37 cellular contexts compared by ENCODE assay signal in the genomic region with DNA sequence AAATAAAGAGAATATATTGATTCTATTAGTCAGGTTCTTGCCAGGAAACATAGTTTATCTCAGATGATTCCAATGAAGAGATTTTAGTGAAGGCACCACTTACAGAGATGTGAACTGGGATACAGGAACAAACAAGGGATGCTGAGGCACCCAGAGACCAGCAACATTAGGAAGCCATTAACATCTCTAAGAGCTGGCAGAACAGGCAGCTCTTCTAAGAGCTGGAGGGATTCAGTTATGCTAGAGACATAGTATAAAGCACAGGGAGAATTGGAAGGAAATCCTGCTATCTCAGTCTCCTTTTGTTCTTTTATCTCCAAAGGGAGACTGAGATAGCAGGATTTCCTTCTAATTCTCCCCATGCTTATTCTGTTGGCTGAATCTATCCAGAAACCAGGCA. TPM values are rescaled to one million over a fixed set of nuclear protein-coding genes. Genes with fewer than 3 reads are reported as not detected.
"Had no signal": no experiment of that assay in that cellular context is flagged by ENCODE, and none has a peak within 500 bp of the region (broad histone marks: within the 10 kb centered on the region; RNA-seq: fewer than 3 reads in every experiment).

No MANE protein-coding gene starts in this region.

- H3K27ac Mint-ChIP-seq: activated CD4-positive, alpha-beta memory T cell treated with anti-CD3 and anti-CD28 coated beads, Interleukin-2, amount 10 ng/mL, durations not matched to agents 7 days and 5 days; activated CD4-positive, alpha-beta T cell treated with anti-CD3 and anti-CD28 coated beads, Interleukin-2, amount 10 ng/mL, durations not matched to agents 7 days and 5 days; activated naive CD4-positive, alpha-beta T cell treated with anti-CD3 and anti-CD28 coated beads, Interleukin-2, amount 10 ng/mL, durations not matched to agents 7 days and 5 days; activated naive CD4-positive, alpha-beta T cell treated with anti-CD3 and anti-CD28 coated beads, Interleukin-2, amount 50 U/mL, for 72 hours; activated naive CD8-positive, alpha-beta T cell treated with anti-CD3 and anti-CD28 coated beads, Interleukin-2, amount 10 ng/mL, durations not matched to agents 7 days and 5 days; activated T-cell treated with anti-CD3 and anti-CD28 coated beads, Interleukin-2, amount 50 U/mL, for 24 hours; activated T-cell treated with anti-CD3 and anti-CD28 coated beads, Interleukin-2, amount 50 U/mL, for 72 hours; dendritic cell treated with granulocyte-macrophage colony-stimulating factor and Interleukin-4, amounts not matched to agents 40 ng/mL and 50 ng/mL, for 4 days; endodermal cell had no signal

- H3K36me3 Mint-ChIP-seq: activated naive CD4-positive, alpha-beta T cell treated with anti-CD3 and anti-CD28 coated beads, Interleukin-2, amount 10 ng/mL, durations not matched to agents 7 days and 5 days; activated naive CD4-positive, alpha-beta T cell treated with anti-CD3 and anti-CD28 coated beads, Interleukin-2, amount 50 U/mL, for 72 hours; activated naive CD8-positive, alpha-beta T cell treated with anti-CD3 and anti-CD28 coated beads, Interleukin-2, amount 10 ng/mL, durations not matched to agents 7 days and 5 days had no signal

- H3K4me3 ChIP-seq: coronary artery, dorsolateral prefrontal cortex, esophagus squamous epithelium, gastroesophageal sphincter had no signal

- H3K27me3 Mint-ChIP-seq: activated CD4-positive, alpha-beta T cell treated with anti-CD3 and anti-CD28 coated beads, Interleukin-2, amount 10 ng/mL, durations not matched to agents 7 days and 5 days; activated naive CD4-positive, alpha-beta T cell treated with anti-CD3 and anti-CD28 coated beads, Interleukin-2, amount 10 ng/mL, durations not matched to agents 7 days and 5 days; dendritic cell treated with granulocyte-macrophage colony-stimulating factor and Interleukin-4, amounts not matched to agents 40 ng/mL and 50 ng/mL, for 4 days had no signal

- H3K36me3 ChIP-seq: brain microvascular endothelial cell, esophagus squamous epithelium, gastroesophageal sphincter had no signal

- H3K27ac ChIP-seq: brain microvascular endothelial cell, coronary artery, dorsolateral prefrontal cortex, epithelial cell of prostate, esophagus squamous epithelium, gastroesophageal sphincter had no signal

- H3K4me1 Mint-ChIP-seq: activated CD4-positive, alpha-beta memory T cell treated with anti-CD3 and anti-CD28 coated beads, Interleukin-2, amount 10 ng/mL, durations not matched to agents 7 days and 5 days; activated CD4-positive, alpha-beta T cell treated with anti-CD3 and anti-CD28 coated beads, Interleukin-2, amount 10 ng/mL, durations not matched to agents 7 days and 5 days; activated naive CD4-positive, alpha-beta T cell treated with anti-CD3 and anti-CD28 coated beads, Interleukin-2, amount 10 ng/mL, durations not matched to agents 7 days and 5 days; activated naive CD8-positive, alpha-beta T cell treated with anti-CD3 and anti-CD28 coated beads, Interleukin-2, amount 10 ng/mL, durations not matched to agents 7 days and 5 days; central memory CD8-positive, alpha-beta T cell had no signal

- ATAC-seq: activated naive CD4-positive, alpha-beta T cell treated with anti-CD3 and anti-CD28 coated beads, Interleukin-2, amount 50 U/mL, for 72 hours; activated T-cell treated with anti-CD3 and anti-CD28 coated beads, Interleukin-2, amount 50 U/mL, for 72 hours; gastroesophageal sphincter had no signal

- H3K9me3 Mint-ChIP-seq: activated CD4-positive, alpha-beta memory T cell treated with anti-CD3 and anti-CD28 coated beads, Interleukin-2, amount 10 ng/mL, durations not matched to agents 7 days and 5 days; activated CD4-positive, alpha-beta T cell treated with anti-CD3 and anti-CD28 coated beads, Interleukin-2, amount 10 ng/mL, durations not matched to agents 7 days and 5 days; activated naive CD4-positive, alpha-beta T cell treated with anti-CD3 and anti-CD28 coated beads, Interleukin-2, amount 10 ng/mL, durations not matched to agents 7 days and 5 days; activated naive CD8-positive, alpha-beta T cell treated with anti-CD3 and anti-CD28 coated beads, Interleukin-2, amount 10 ng/mL, durations not matched to agents 7 days and 5 days; activated T-cell treated with anti-CD3 and anti-CD28 coated beads, Interleukin-2, amount 50 U/mL, for 24 hours; activated T-cell treated with anti-CD3 and anti-CD28 coated beads, Interleukin-2, amount 50 U/mL, for 72 hours; central memory CD8-positive, alpha-beta T cell; dendritic cell treated with granulocyte-macrophage colony-stimulating factor and Interleukin-4, amounts not matched to agents 40 ng/mL and 50 ng/mL, for 4 days; endodermal cell had no signal

- H3K9me3 ChIP-seq: esophagus squamous epithelium, gastroesophageal sphincter had no signal

- H3K4me3 Mint-ChIP-seq: activated CD4-positive, alpha-beta memory T cell treated with anti-CD3 and anti-CD28 coated beads, Interleukin-2, amount 10 ng/mL, durations not matched to agents 7 days and 5 days; activated CD4-positive, alpha-beta T cell treated with anti-CD3 and anti-CD28 coated beads, Interleukin-2, amount 10 ng/mL, durations not matched to agents 7 days and 5 days; activated naive CD4-positive, alpha-beta T cell treated with anti-CD3 and anti-CD28 coated beads, Interleukin-2, amount 10 ng/mL, durations not matched to agents 7 days and 5 days; activated naive CD8-positive, alpha-beta T cell treated with anti-CD3 and anti-CD28 coated beads, Interleukin-2, amount 10 ng/mL, durations not matched to agents 7 days and 5 days; activated T-cell treated with anti-CD3 and anti-CD28 coated beads, Interleukin-2, amount 50 U/mL, for 24 hours; activated T-cell treated with anti-CD3 and anti-CD28 coated beads, Interleukin-2, amount 50 U/mL, for 72 hours; central memory CD8-positive, alpha-beta T cell; dendritic cell treated with granulocyte-macrophage colony-stimulating factor and Interleukin-4, amounts not matched to agents 40 ng/mL and 50 ng/mL, for 4 days; endodermal cell had no signal

- H3K27me3 ChIP-seq: brain microvascular endothelial cell, dorsolateral prefrontal cortex, esophagus squamous epithelium, gastroesophageal sphincter had no signal

- DNase-seq: activated CD4-positive, alpha-beta memory T cell treated with anti-CD3 and anti-CD28 coated beads, Interleukin-2, amount 10 ng/mL, durations not matched to agents 7 days and 5 days; activated CD4-positive, alpha-beta T cell treated with anti-CD3 and anti-CD28 coated beads for 1 hour; activated CD4-positive, alpha-beta T cell treated with anti-CD3 and anti-CD28 coated beads for 4 hours; activated CD4-positive, alpha-beta T cell treated with anti-CD3 and anti-CD28 coated beads, Interleukin-2, amount 10 ng/mL, durations not matched to agents 7 days and 5 days; activated CD4-positive, alpha-beta T cell treated with anti-CD3 and anti-CD28 coated beads, Interleukin-2, amount 50 U/mL, for 4 hours; activated CD8-positive, alpha-beta memory T cell treated with anti-CD3 and anti-CD28 coated beads, Interleukin-2, amount 50 U/mL, for 48 hours; activated gamma-delta T cell; activated naive CD4-positive, alpha-beta T cell; activated naive CD4-positive, alpha-beta T cell treated with anti-CD3 and anti-CD28 coated beads, Interleukin-2, amount 10 ng/mL, durations not matched to agents 7 days and 5 days; activated naive CD8-positive, alpha-beta T cell treated with anti-CD3 and anti-CD28 coated beads, Interleukin-2, amount 10 ng/mL, durations not matched to agents 7 days and 5 days; activated T-cell treated with anti-CD3 and anti-CD28 coated beads for 4 hours; activated T-cell treated with anti-CD3 and anti-CD28 coated beads, Interleukin-2, amount 50 U/mL, for 24 hours; activated T-cell treated with anti-CD3 and anti-CD28 coated beads, Interleukin-2, amount 50 U/mL, for 72 hours; amniotic stem cell; anterior cingulate cortex; brain microvascular endothelial cell; dorsolateral prefrontal cortex; effector memory CD4-positive, alpha-beta T cell; endodermal cell; esophagus squamous epithelium; foreskin melanocyte; T-helper 2 cell had no signal

- H3K4me1 ChIP-seq: esophagus squamous epithelium, gastroesophageal sphincter had no signal

RNA-seq across cellular contexts. Expression of gene OR6B1, which starts 22.0 kb away (rescaled TPM):
- total RNA-seq: activated CD4-positive, alpha-beta memory T cell treated with anti-CD3 and anti-CD28 coated beads, Interleukin-2, amount 10 ng/mL, durations not matched to agents 7 days and 5 days; activated CD4-positive, alpha-beta T cell treated with anti-CD3 and anti-CD28 coated beads, Interleukin-2, amount 10 ng/mL, durations not matched to agents 7 days and 5 days; activated naive CD4-positive, alpha-beta T cell treated with anti-CD3 and anti-CD28 coated beads, Interleukin-2, amount 50 U/mL, for 72 hours; activated naive CD8-positive, alpha-beta T cell treated with anti-CD3 and anti-CD28 coated beads, Interleukin-2, amount 10 ng/mL, durations not matched to agents 7 days and 5 days; activated T-cell treated with anti-CD3 and anti-CD28 coated beads, Interleukin-2, amount 50 U/mL, for 72 hours; astrocyte; bronchial epithelial cell; cardiac septum; cerebellum; endodermal cell; esophagus squamous epithelium; fibroblast of lung; fibroblast of villous mesenchyme; gastroesophageal sphincter; glomerular endothelial cell; T-helper 1 cell treated with Interleukin-12 subunit alpha and Interleukin-12 subunit beta and Interleukin-4 antibody, amounts not matched to agents 30 ng/mL and 1 ng/mL, for 36 hours had no signal
- polyA plus RNA-seq: esophagus, fibroblast of lung had no signal

RNA-seq across cellular contexts. Expression of gene OR2A5, which starts 26.6 kb away (rescaled TPM):
- total RNA-seq: activated CD4-positive, alpha-beta memory T cell treated with anti-CD3 and anti-CD28 coated beads, Interleukin-2, amount 10 ng/mL, durations not matched to agents 7 days and 5 days; activated CD4-positive, alpha-beta T cell treated with anti-CD3 and anti-CD28 coated beads, Interleukin-2, amount 10 ng/mL, durations not matched to agents 7 days and 5 days; activated naive CD4-positive, alpha-beta T cell treated with anti-CD3 and anti-CD28 coated beads, Interleukin-2, amount 50 U/mL, for 72 hours; activated naive CD8-positive, alpha-beta T cell treated with anti-CD3 and anti-CD28 coated beads, Interleukin-2, amount 10 ng/mL, durations not matched to agents 7 days and 5 days; activated T-cell treated with anti-CD3 and anti-CD28 coated beads, Interleukin-2, amount 50 U/mL, for 72 hours; astrocyte; bronchial epithelial cell; cardiac septum; cerebellum; dorsolateral prefrontal cortex; endodermal cell; esophagus squamous epithelium; fibroblast of lung; fibroblast of villous mesenchyme; gastroesophageal sphincter; glomerular endothelial cell; T-helper 1 cell treated with Interleukin-12 subunit alpha and Interleukin-12 subunit beta and Interleukin-4 antibody, amounts not matched to agents 30 ng/mL and 1 ng/mL, for 36 hours had no signal
- polyA plus RNA-seq: esophagus, fibroblast of lung had no signal

RNA-seq across cellular contexts. Expression of gene OR2A25, which starts 47.4 kb away (rescaled TPM):
- total RNA-seq: activated CD4-positive, alpha-beta memory T cell treated with anti-CD3 and anti-CD28 coated beads, Interleukin-2, amount 10 ng/mL, durations not matched to agents 7 days and 5 days; activated CD4-positive, alpha-beta T cell treated with anti-CD3 and anti-CD28 coated beads, Interleukin-2, amount 10 ng/mL, durations not matched to agents 7 days and 5 days; activated naive CD4-positive, alpha-beta T cell treated with anti-CD3 and anti-CD28 coated beads, Interleukin-2, amount 50 U/mL, for 72 hours; activated naive CD8-positive, alpha-beta T cell treated with anti-CD3 and anti-CD28 coated beads, Interleukin-2, amount 10 ng/mL, durations not matched to agents 7 days and 5 days; activated T-cell treated with anti-CD3 and anti-CD28 coated beads, Interleukin-2, amount 50 U/mL, for 72 hours; astrocyte; bronchial epithelial cell; cardiac septum; cerebellum; dorsolateral prefrontal cortex; endodermal cell; esophagus squamous epithelium; fibroblast of lung; fibroblast of villous mesenchyme; gastroesophageal sphincter; glomerular endothelial cell; T-helper 1 cell treated with Interleukin-12 subunit alpha and Interleukin-12 subunit beta and Interleukin-4 antibody, amounts not matched to agents 30 ng/mL and 1 ng/mL, for 36 hours had no signal
- polyA plus RNA-seq: esophagus, fibroblast of lung had no signal
